Comparison of ENCODE assay signal across 3 cellular contexts in genomic region chr16:51134269-51134812, GRCh38.
TF ChIP-seq lines count a peak whose summit lies in the region.

No MANE protein-coding gene starts in this region.

TF ChIP-seq in SK-N-SH, 30 proteins besides CTCF, POLR2A, EP300 and RAD21:
- TF ChIP-seq YY1 (IDR thresholded peaks at IDR 0.05; ENCODE audit: low read depth) (no peak), POLR2AphosphoS5 (IDR thresholded peaks at IDR 0.05; ENCODE audit: low read depth, low read length) (no peak), GABPA (IDR thresholded peaks at IDR 0.05; ENCODE audit: low read depth) (no peak), FOXJ3 (CRISPR knock-in tag; IDR thresholded peaks at IDR 0.05) (no peak), NFIC (IDR thresholded peaks at IDR 0.05; ENCODE audit: borderline replicate concordance) (no peak), MAX (IDR thresholded peaks at IDR 0.05; ENCODE audit: low read depth) (no peak)

TF ChIP-seq in SK-N-SH treated with all-trans-retinoic acid at 6 μM for 48 hours, 23 proteins besides CTCF, POLR2A, EP300 and RAD21:
- no peak for TF ChIP-seq OSR1 (CRISPR knock-in tag; IDR thresholded peaks at IDR 0.05)
- no peak for TF ChIP-seq CSRNP3 (CRISPR knock-in tag; IDR thresholded peaks at IDR 0.05)
- no peak for TF ChIP-seq ZFP3 (CRISPR knock-in tag; IDR thresholded peaks at IDR 0.05)
- TF ChIP-seq ESRRG (CRISPR knock-in tag; IDR thresholded peaks at IDR 0.05): no peak
- no peak for TF ChIP-seq ZNF565 (CRISPR knock-in tag; conservative IDR thresholded peaks at IDR 0.05; ENCODE audit: low read depth)
- TF ChIP-seq ZFP30 (CRISPR knock-in tag; IDR thresholded peaks at IDR 0.05): no peak
- TF ChIP-seq CSDC2 (CRISPR knock-in tag; IDR thresholded peaks at IDR 0.05): no peak
- no peak for TF ChIP-seq TOX (CRISPR knock-in tag; IDR thresholded peaks at IDR 0.05; ENCODE audit: borderline replicate concordance)
- no peak for TF ChIP-seq PATZ1 (CRISPR knock-in tag; IDR thresholded peaks at IDR 0.05; ENCODE audit: borderline replicate concordance)
- TF ChIP-seq TCF4 (CRISPR knock-in tag; IDR thresholded peaks at IDR 0.05; ENCODE audit: borderline replicate concordance): no peak
- no peak for TF ChIP-seq ISL1 (CRISPR knock-in tag; IDR thresholded peaks at IDR 0.05)

TF ChIP-seq in HepG2, 621 proteins besides CTCF, POLR2A, EP300 and RAD21:
- TF ChIP-seq ZNF687 (CRISPR knock-in tag; IDR thresholded peaks at IDR 0.05): peak; percentile 7; the same call in 1 of the 2 replicates
- no peak for TF ChIP-seq ZBTB20 (CRISPR knock-in tag; IDR thresholded peaks at IDR 0.05; ENCODE audit: borderline replicate concordance, low read depth)
- peak; percentile 99 for TF ChIP-seq AGO2 (optimal IDR thresholded peaks at IDR 0.05; ENCODE audit: low read depth, low read length)
- peak; percentile 68; the same call in 1 of the 2 replicates for TF ChIP-seq RBFOX2 (IDR thresholded peaks at IDR 0.05; ENCODE audit: low read depth, low read length)
- 0 out of 2 replicates have a peak, but pooled peaks have one; percentile 36 for TF ChIP-seq PCBP1 (IDR thresholded peaks at IDR 0.05; ENCODE audit: borderline replicate concordance, low read depth, low read length)
- TF ChIP-seq ZNF737 (CRISPR knock-in tag; IDR thresholded peaks at IDR 0.05; ENCODE audit: borderline replicate concordance): no peak
- 0 out of 2 replicates have a peak, but pooled peaks have one; percentile 27 for TF ChIP-seq POLR2G (IDR thresholded peaks at IDR 0.05; ENCODE audit: low read depth, low read length)
- TF ChIP-seq IRX3 (CRISPR knock-in tag; IDR thresholded peaks at IDR 0.05; ENCODE audit: borderline replicate concordance, low read depth): no peak
